ENCODE assay signal across 20 cellular contexts in the genomic region with DNA sequence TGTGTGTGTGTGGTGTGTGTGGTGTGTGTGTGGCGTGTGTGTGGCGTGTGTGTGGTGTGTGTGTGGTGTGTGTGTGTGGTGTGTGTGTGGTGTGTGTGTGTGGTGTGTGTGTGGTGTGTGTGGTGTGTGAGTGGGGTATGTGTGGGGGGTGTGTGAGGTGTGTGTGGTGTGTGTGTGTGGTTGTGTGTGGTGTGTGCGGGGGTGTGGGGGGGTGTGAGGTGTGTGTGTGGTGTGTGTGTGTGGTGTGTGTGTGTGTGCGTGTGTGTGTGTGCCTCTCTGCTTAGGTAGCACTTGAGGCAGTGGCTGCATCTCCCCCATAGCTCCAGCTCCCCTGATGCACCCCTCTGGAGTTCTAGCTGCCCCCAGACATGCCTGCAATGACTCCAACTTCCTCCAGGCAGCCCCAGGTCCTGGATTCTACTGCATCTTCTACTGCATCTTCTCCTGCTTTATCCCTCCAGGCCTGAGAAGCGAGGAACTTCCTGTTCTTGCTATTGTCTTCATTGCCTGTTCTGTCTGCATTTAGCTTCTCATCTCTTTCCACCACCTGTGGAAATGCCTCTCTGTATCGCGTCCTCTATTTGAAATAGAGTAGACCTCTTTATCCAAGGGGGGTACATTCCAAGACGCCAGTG. TPM values are rescaled to one million over a fixed set of nuclear protein-coding genes. Genes with fewer than 3 reads are reported as not detected.
DNase-seq lines count a peak whose midpoint lies in the region; ATAC-seq, FAIRE-seq and TF ChIP-seq lines count a peak whose summit lies in the region.
"Had no signal": no experiment of that assay in that cellular context is flagged by ENCODE, and none has a peak within 500 bp of the region (broad histone marks: within the 10 kb centered on the region; RNA-seq: fewer than 3 reads in every experiment).

No MANE protein-coding gene starts in this region.

- H3K9me3 ChIP-seq in SK-N-SH (no peaks in the 10 kb centered on the region), uterus (no peaks in the 10 kb centered on the region)
- H3K9me3 ChIP-seq: adrenal gland, Caco-2, colonic mucosa, gastroesophageal sphincter, spleen had no signal

- no peaks in the 10 kb centered on the region for H3K79me2 ChIP-seq in SK-N-SH (ENCODE audit: insufficient read depth)

- H3F3A ChIP-seq in SK-N-SH (replicated peaks; ENCODE audit: insufficient read depth) = peaks cover 10% of the 10 kb centered on the region

- H2AFZ ChIP-seq in SK-N-SH (ENCODE audit: low read depth) = no peak overlapping the region; the same call in 1 of the 2 replicates

- TF ChIP-seq RAD21 in SK-N-SH (IDR thresholded peaks at IDR 0.05; ENCODE audit: low read length) = no peak

- peak overlapping the region; percentile 32; the same call in 1 of the 2 replicates for H3K9ac ChIP-seq in SK-N-SH

- DNase-seq in A172 (ENCODE audit: low spot score) (peak; percentile 65), H54 (ENCODE audit: insufficient read length, low spot score) (no peak), SK-N-SH (no peak), fibroblast of the aortic adventitia (ENCODE audit: low read depth) (peak; percentile 31), cerebellar nuclear complex (lab: John Stamatoyannopoulos, UW) (no peak), uterus (no peak)
- DNase-seq: activated CD8-positive, alpha-beta T cell treated with anti-CD3 and anti-CD28 coated beads for 36 hours; adrenal gland; Caco-2; colonic mucosa; NCI-H1694; NCI-H510A treated with DMSO at 0.1 percent for 48 hours; posterior cingulate gyrus; spleen; stimulated activated naive CD4-positive, alpha-beta T cell had no signal

- H3K27ac ChIP-seq in SK-N-SH (ENCODE audit: low read depth in 2 of 2, low read length in 1 of 2) (peak overlapping the region in 1 of 2 experiments; percentile 96; a peak in 2 of 4 replicates), uterus (no peak overlapping the region)
- H3K27ac ChIP-seq: adrenal gland, colonic mucosa, gastroesophageal sphincter, spleen had no signal

- 0 out of 2 replicates have a peak, but pooled peaks have one; percentile 24 for TF ChIP-seq POLR2A in H54 (IDR thresholded peaks at IDR 0.05; ENCODE audit: low read depth, low read length)
- TF ChIP-seq POLR2A in uterus (IDR thresholded peaks at IDR 0.05) = no peak

- POLR2A ChIA-PET in SK-N-SH (lab: Yijun Ruan, JAX) = no interaction called here

- no peak for TF ChIP-seq EP300 in SK-N-SH (IDR thresholded peaks at IDR 0.05; ENCODE audit: borderline replicate concordance in 1 of 2, low read depth in 1 of 2, low read length in 1 of 2)

- no peaks in the 10 kb centered on the region for H3K9me2 ChIP-seq in SK-N-SH

- ATAC-seq in HG03280 (IDR thresholded peaks at IDR 0.05; ENCODE audit: unreplicated experiment) = no peak
- no peak for ATAC-seq in HG03520 (IDR thresholded peaks at IDR 0.05; ENCODE audit: unreplicated experiment)
- ATAC-seq: activated CD8-positive, alpha-beta T cell treated with anti-CD3 and anti-CD28 coated beads for 36 hours; gastroesophageal sphincter; GM12878 had no signal

- CTCF ChIA-PET in SK-N-SH (lab: Yijun Ruan, JAX) = interaction anchor here (1.6 to 3.2 kb wide), 4 partner anchors 11 to 48 kb away, joined by 6 to 20 read pairs (median 10); no protein-coding TSS in a partner anchor

- 0 out of 2 replicates have a peak overlapping the region, but pooled peaks have one; percentile 5 for H3K4me2 ChIP-seq in SK-N-SH

- H3K4me3 ChIP-seq in SK-N-SH (ENCODE audit: low read depth in 2 of 2, low read length in 1 of 2) (no peak overlapping the region), fibroblast of the aortic adventitia (ENCODE audit: low read depth, low read length) (no peak overlapping the region), uterus (no peak overlapping the region)
- H3K4me3 ChIP-seq: adrenal gland, colonic mucosa, gastroesophageal sphincter, GM12878, spleen had no signal

- FAIRE-seq in H54 (lab: Jason Lieb, UNC) = no peak
- FAIRE-seq: G401.6, GM12878 had no signal

- 89% methylated on average over 8 of the region's 8 CpGs for WGBS in SK-N-SH (ENCODE audit: low lambda C conversion rate)

- H3K4me1 ChIP-seq in SK-N-SH (ENCODE audit: control insufficient read depth in 1 of 2, insufficient read depth in 2 of 2, low read depth in 1 of 2, low read length in 1 of 2) = peaks cover 11 to 16% of the 10 kb centered on the region in 2 experiments; a peak in 2 of 4 replicates
- no peaks in the 10 kb centered on the region for H3K4me1 ChIP-seq in uterus
- H3K4me1 ChIP-seq: adrenal gland, Caco-2, colonic mucosa, gastroesophageal sphincter, spleen had no signal

- H3K27me3 ChIP-seq in SK-N-SH (ENCODE audit: insufficient read depth) (no peaks in the 10 kb centered on the region), uterus (no peaks in the 10 kb centered on the region)
- H3K27me3 ChIP-seq: adrenal gland, colonic mucosa, gastroesophageal sphincter had no signal

- H3K36me3 ChIP-seq in SK-N-SH (replicated peaks in 1 of 2; ENCODE audit: control insufficient read depth in 1 of 2, insufficient read depth in 2 of 2, low read length in 1 of 2) (no peaks in the 10 kb centered on the region), uterus (no peaks in the 10 kb centered on the region)
- H3K36me3 ChIP-seq: adrenal gland, colonic mucosa, gastroesophageal sphincter, spleen had no signal

- intact Hi-C loops in uterus (cut with DNase I; ENCODE audit: low total_unique reads) = no loop called here

- TF ChIP-seq CTCF in SK-N-SH (IDR thresholded peaks at IDR 0.05) = no peak
- no peak for TF ChIP-seq CTCF in fibroblast of the aortic adventitia (IDR thresholded peaks at IDR 0.05; ENCODE audit: insufficient read depth, low read length)
- no peak for TF ChIP-seq CTCF in uterus (IDR thresholded peaks at IDR 0.05)

- H4K20me1 ChIP-seq in SK-N-SH (ENCODE audit: insufficient read depth) = no peaks in the 10 kb centered on the region

TF ChIP-seq in SK-N-SH, 30 proteins besides CTCF, POLR2A, EP300 and RAD21:
- TF ChIP-seq RCOR1 (IDR thresholded peaks at IDR 0.05; ENCODE audit: low read length) (no peak), JUND (IDR thresholded peaks at IDR 0.05) (no peak), YY1 (IDR thresholded peaks at IDR 0.05; ENCODE audit: low read depth) (no peak), EZH2phosphoT487 (IDR thresholded peaks at IDR 0.05; ENCODE audit: borderline replicate concordance, low read depth) (no peak)
TF ChIP-seq in SK-N-SH: peak in this region for 0.

RNA-seq across cellular contexts. Expression of gene MLPH, which starts 22.2 kb away (rescaled TPM):
- total RNA-seq in A172 (2014; rRNA removed; shearing (Covaris generic)) = 12.9 and 17.7 TPM in 2 replicates
- polyA plus RNA-seq in SK-N-SH (2012; rRNA removed) = 84.8 and 93.6 TPM in 2 replicates
- 37.4 and 44.7 TPM in 2 replicates for polyA plus RNA-seq in SK-N-SH (2012; cell fraction: cytosol; rRNA removed)
- 348 and 369 TPM in 2 replicates for polyA plus RNA-seq in SK-N-SH (2012; cell fraction: nucleus; rRNA removed)
- total RNA-seq in fibroblast of the aortic adventitia (ENCODE audit: low replicate concordance) (5.2 and 6.1 TPM in 2 replicates), uterus (10 to 100 TPM in 2 of 4 donors, 1 to 10 TPM in 2; 1.2 to 16.5 (median 8.9) TPM)
- total RNA-seq: activated CD8-positive, alpha-beta T cell treated with anti-CD3 and anti-CD28 coated beads for 36 hours; Caco-2 had no signal

RNA-seq across cellular contexts. Expression of gene COL6A3, which starts 50.9 kb away (rescaled TPM):
- total RNA-seq in A172 (2014; rRNA removed; shearing (Covaris generic)) = 2.5 and 4.8 TPM in 2 replicates
- polyA plus RNA-seq in SK-N-SH (2012; rRNA removed) = 10.7 and 18.5 TPM in 2 replicates
- 9.2 and 11.4 TPM in 2 replicates for polyA plus RNA-seq in SK-N-SH (2012; cell fraction: cytosol; rRNA removed)
- 16.1 and 17.7 TPM in 2 replicates for polyA plus RNA-seq in SK-N-SH (2012; cell fraction: nucleus; rRNA removed)
- total RNA-seq in fibroblast of the aortic adventitia (ENCODE audit: low replicate concordance) (1,372 and 1,478 TPM in 2 replicates), uterus (1,000 to 10,000 TPM in 1 of 4 donors, 100 to 1,000 TPM in 3; 164 to 1,719 (median 447) TPM)

Comparison
In these comparisons a context has a peak if more than half of its experiments do, and no peak if none do; other contexts are left out.
1. DNase-seq: peak in A172 (single experiment) and fibroblast of the aortic adventitia (single experiment); none in H54 (single experiment), SK-N-SH (single experiment), cerebellar nuclear complex (0 of 2) and uterus (0 of 2).
2. RNA of gene COL6A3, which starts 50.9 kb away (total RNA-seq): 1,372 to 1,478 TPM in fibroblast of the aortic adventitia and 164 to 1,719 TPM in uterus; 2.5 to 4.8 TPM in A172; every median in the first group is over 10 times any median in the second.